1 cellular context compared by ENCODE assay signal in genomic region chr7:20351901-20352300, GRCh38.
TF ChIP-seq lines count a peak whose summit lies in the region.

No MANE protein-coding gene starts in this region.

TF ChIP-seq in HCT116, 20 proteins besides CTCF, POLR2A, EP300 and RAD21 (continued from another document):
- peak; percentile 23; the same call in 1 of the 2 replicates for TF ChIP-seq CBX3 (IDR thresholded peaks at IDR 0.05; ENCODE audit: low read depth)
- no peak for TF ChIP-seq TCF7L2 (IDR thresholded peaks at IDR 0.05; ENCODE audit: borderline replicate concordance, extremely low read depth, insufficient read depth, insufficient read length)
- no peak for TF ChIP-seq ZNF274 (IDR thresholded peaks at IDR 0.05; ENCODE audit: low read depth, low read length)
- no peak for TF ChIP-seq SIN3A (IDR thresholded peaks at IDR 0.05; ENCODE audit: low read depth)
- TF ChIP-seq ZBTB33 (IDR thresholded peaks at IDR 0.05; ENCODE audit: extremely low read depth, insufficient replicate concordance, low read length): no peak
- TF ChIP-seq POLR2AphosphoS5 (IDR thresholded peaks at IDR 0.05; ENCODE audit: low read depth, low read length): no peak
- no peak for TF ChIP-seq YY1 (IDR thresholded peaks at IDR 0.05; ENCODE audit: extremely low read depth, insufficient replicate concordance, low read depth, low read length)
- TF ChIP-seq SRF (IDR thresholded peaks at IDR 0.05; ENCODE audit: low read depth): no peak
- TF ChIP-seq EZH2 (IDR thresholded peaks at IDR 0.05): no peak
- TF ChIP-seq CEBPB (IDR thresholded peaks at IDR 0.05; ENCODE audit: low read depth): no peak; the same call in 1 of the 2 replicates
TF ChIP-seq in HCT116: peak in this region for 4.
